In the genomic region with DNA sequence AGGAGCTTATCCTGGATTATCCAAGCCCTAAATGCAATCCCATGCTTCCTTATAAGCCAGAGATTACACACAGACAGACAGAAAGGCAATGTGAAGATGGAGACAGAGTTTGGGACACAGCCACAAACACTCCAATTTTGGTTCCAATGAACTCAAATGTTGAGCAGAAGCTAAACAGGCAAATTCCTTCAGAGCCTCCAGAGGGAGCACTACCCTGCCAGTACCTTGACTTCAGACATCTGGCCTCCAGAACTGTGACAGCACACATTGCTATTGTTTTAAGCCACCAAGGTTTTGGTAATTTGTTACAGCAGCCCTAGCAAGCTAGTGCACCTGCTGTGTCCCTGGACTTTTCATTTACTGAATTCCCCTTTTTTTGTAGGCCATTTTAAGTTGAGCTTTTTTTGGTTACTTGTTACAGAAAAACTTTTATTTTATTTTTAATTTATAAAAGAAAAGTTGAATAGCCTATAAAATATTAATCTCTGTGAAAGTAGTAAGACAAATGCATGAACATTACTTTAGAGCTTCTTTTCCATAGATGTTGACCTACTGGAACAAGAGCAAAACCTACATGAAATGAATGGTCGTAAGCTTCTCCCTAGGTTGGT, we compare ENCODE assay signal across 9 cellular contexts.
DNase-seq lines count a peak whose midpoint lies in the region; ATAC-seq and TF ChIP-seq lines count a peak whose summit lies in the region.
"Had no signal": no experiment of that assay in that cellular context is flagged by ENCODE, and none has a peak within 500 bp of the region (broad histone marks: within the 10 kb centered on the region; RNA-seq: fewer than 3 reads in every experiment).

No MANE protein-coding gene starts in this region.

- peak; percentile 80 for TF ChIP-seq CTCF in C4-2B (conservative IDR thresholded peaks at IDR 0.05)

- no peak overlapping the region for H3K27ac ChIP-seq in C4-2B
- H3K27ac ChIP-seq: SJSA1 had no signal

- intact Hi-C loops in dendritic cell treated with granulocyte-macrophage colony-stimulating factor and Interleukin-4, amounts not matched to agents 40 ng/mL and 50 ng/mL, for 4 days (cut with micrococcal nuclease): no loop called here

- H3K27me3 Mint-ChIP-seq in dendritic cell treated with granulocyte-macrophage colony-stimulating factor and Interleukin-4, amounts not matched to agents 40 ng/mL and 50 ng/mL, for 4 days: peaks cover 5% of the 10 kb centered on the region
- peaks cover 8% of the 10 kb centered on the region for H3K27me3 Mint-ChIP-seq in memory B cell

- peaks cover 15% of the 10 kb centered on the region for H3K4me1 Mint-ChIP-seq in dendritic cell treated with granulocyte-macrophage colony-stimulating factor and Interleukin-4, amounts not matched to agents 40 ng/mL and 50 ng/mL, for 4 days (ENCODE audit: low read depth)
- peaks cover 3% of the 10 kb centered on the region for H3K4me1 Mint-ChIP-seq in memory B cell

- DNase-seq in SKM-1 (lab: John Stamatoyannopoulos, UW; ENCODE audit: unreplicated experiment) (peak; percentile 11), memory B cell (ENCODE audit: low spot score in 2 of 2) (peak in 1 of 2 donors; percentile 7), hepatic stellate cell (ENCODE audit: low spot score) (no peak)
- DNase-seq in NK-92 treated with Interleukin-12 subunit alpha and Interleukin-12 subunit beta, amount 100 ng/mL, for 24 hours (lab: John Stamatoyannopoulos, UW): no peak

- no peak overlapping the region for H3K4me3 Mint-ChIP-seq in dendritic cell treated with granulocyte-macrophage colony-stimulating factor and Interleukin-4, amounts not matched to agents 40 ng/mL and 50 ng/mL, for 4 days
- no peak overlapping the region for H3K4me3 Mint-ChIP-seq in memory B cell

- peak; percentile 76 for ATAC-seq in GM18519 (IDR thresholded peaks at IDR 0.05; ENCODE audit: low FRiP score, unreplicated experiment)
- ATAC-seq in HG03469 (IDR thresholded peaks at IDR 0.05; ENCODE audit: unreplicated experiment): peak; percentile 91
- ATAC-seq in memory B cell (ENCODE audit: low read depth): peak; percentile 53

- H3K27ac Mint-ChIP-seq in dendritic cell treated with granulocyte-macrophage colony-stimulating factor and Interleukin-4, amounts not matched to agents 40 ng/mL and 50 ng/mL, for 4 days: peak overlapping the region; percentile 82
- H3K27ac Mint-ChIP-seq in memory B cell: no peak overlapping the region

- no peaks in the 10 kb centered on the region for H3K36me3 Mint-ChIP-seq in dendritic cell treated with granulocyte-macrophage colony-stimulating factor and Interleukin-4, amounts not matched to agents 40 ng/mL and 50 ng/mL, for 4 days (ENCODE audit: low read depth)
- H3K36me3 Mint-ChIP-seq in memory B cell: no peaks in the 10 kb centered on the region

- H3K9me3 Mint-ChIP-seq in dendritic cell treated with granulocyte-macrophage colony-stimulating factor and Interleukin-4, amounts not matched to agents 40 ng/mL and 50 ng/mL, for 4 days: no peaks in the 10 kb centered on the region
- H3K9me3 Mint-ChIP-seq in memory B cell: peaks cover 3% of the 10 kb centered on the region
